ENCODE assay signal across 16 cellular contexts in the genomic region with DNA sequence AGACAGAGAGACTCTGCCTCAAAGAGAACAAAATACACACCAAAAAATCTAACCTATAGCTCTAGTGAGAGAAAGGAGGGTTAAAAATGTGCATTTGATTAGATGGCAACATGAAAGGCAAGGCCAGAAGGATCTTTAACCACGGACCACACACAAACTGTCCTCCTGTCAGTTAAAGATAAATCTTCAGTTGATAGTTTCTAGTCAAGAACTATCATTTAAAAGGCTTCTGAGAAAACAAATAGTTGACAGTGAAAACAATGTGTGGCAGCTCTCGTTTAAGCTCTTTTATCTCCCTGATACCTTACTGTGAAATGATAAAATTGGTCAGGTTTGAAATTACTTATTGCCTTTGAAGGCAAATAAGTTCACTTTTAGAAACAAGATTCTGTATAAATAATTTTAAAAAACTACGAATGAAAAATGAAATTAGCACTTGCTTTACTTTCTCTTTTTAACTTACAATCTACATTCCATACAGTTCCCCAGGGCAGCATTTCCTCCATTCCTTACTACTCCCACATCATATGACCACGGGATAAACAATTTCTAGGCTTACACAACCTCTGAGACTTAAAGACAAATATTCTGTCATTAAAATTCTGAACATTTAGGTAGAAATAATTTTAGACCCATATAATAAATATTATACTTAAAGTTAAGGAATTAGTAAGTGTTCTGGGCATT.
DNase-seq lines count a peak whose midpoint lies in the region; ATAC-seq and TF ChIP-seq lines count a peak whose summit lies in the region.
"Had no signal": no experiment of that assay in that cellular context is flagged by ENCODE, and none has a peak within 500 bp of the region (broad histone marks: within the 10 kb centered on the region; RNA-seq: fewer than 3 reads in every experiment).

No MANE protein-coding gene starts in this region.

- H3K4me1 ChIP-seq in SJSA1 (replicated peaks): peaks cover 31% of the 10 kb centered on the region
- H3K4me1 ChIP-seq: thyroid gland had no signal

- H3K27me3 ChIP-seq in SJSA1 (replicated peaks): no peaks in the 10 kb centered on the region
- H3K27me3 ChIP-seq: dorsolateral prefrontal cortex, thyroid gland had no signal

- ATAC-seq in omental fat pad (ENCODE audit: low FRiP score): peak; percentile 77
- no peak for ATAC-seq in GM21360 (IDR thresholded peaks at IDR 0.05; ENCODE audit: unreplicated experiment)
- no peak for ATAC-seq in HG02678 (IDR thresholded peaks at IDR 0.05; ENCODE audit: unreplicated experiment)
- ATAC-seq: activated T-helper 17 cell treated with anti-CD3 and anti-CD28 coated beads, Interleukin-2, amount 50 U/mL, for 72 hours had no signal

- TF ChIP-seq CTCF in AG09309 (IDR thresholded peaks at IDR 0.05; ENCODE audit: control insufficient read depth, insufficient read depth, low read depth, low read length, missing control alignments) (no peak), epithelial cell of esophagus (IDR thresholded peaks at IDR 0.05; ENCODE audit: insufficient read depth, low read depth, low read length, missing control alignments) (no peak), omental fat pad (IDR thresholded peaks at IDR 0.05) (no peak)

- no peak overlapping the region for H3K4me3 ChIP-seq in AG09309 (ENCODE audit: control insufficient read depth, low read depth, low read length)
- H3K4me3 ChIP-seq in SJSA1: no peak overlapping the region
- H3K4me3 ChIP-seq in epithelial cell of esophagus (ENCODE audit: low read length): no peak overlapping the region
- H3K4me3 ChIP-seq: dorsolateral prefrontal cortex, thyroid gland had no signal

- peak; percentile 31 for DNase-seq in AG09309 (ENCODE audit: low read depth)
- peak in 1 of 2 experiments; percentile 50 for DNase-seq in SJSA1 (ENCODE audit: low read depth in 1 of 2, low spot score in 2 of 2)
- DNase-seq in epithelial cell of esophagus (ENCODE audit: low read depth): peak; percentile 57
- no peak for DNase-seq in omental fat pad (ENCODE audit: low spot score)
- no peak for DNase-seq in NCI-H69 (lab: John Stamatoyannopoulos, UW)
- no peak for DNase-seq in T-helper 2 cell
- DNase-seq: CD4-positive, CD25-positive, alpha-beta regulatory T cell; dorsolateral prefrontal cortex; NCI-H1436 treated with DMSO at 0.1 percent for 48 hours; occipital lobe; thyroid gland had no signal

- no peaks in the 10 kb centered on the region for H3K9me3 ChIP-seq in SJSA1 (replicated peaks)
- H3K9me3 ChIP-seq: thyroid gland had no signal

- peaks cover 80% of the 10 kb centered on the region for H3K36me3 ChIP-seq in SJSA1

- H3K27ac ChIP-seq in SJSA1: peak overlapping the region; percentile 46
- H3K27ac ChIP-seq: HL-60, VCaP had no signal

Comparison
In these comparisons a context has a peak if more than half of its experiments do, and no peak if none do; other contexts are left out.
1. DNase-seq: peak in AG09309 (single experiment) and epithelial cell of esophagus (single experiment); none in omental fat pad (single experiment), NCI-H69 (single experiment) and T-helper 2 cell (0 of 5).